Comparison of ENCODE assay signal across 13 cellular contexts in genomic region chr5:107772418-107773310, GRCh38.
A peak's percentile ranks its signal among the peaks of the same experiment; 100 is the strongest.
DNase-seq lines count a peak whose midpoint lies in the region; FAIRE-seq and TF ChIP-seq lines count a peak whose summit lies in the region.
"Had no signal": no experiment of that assay in that cellular context is flagged by ENCODE, and none has a peak within 500 bp of the region (broad histone marks: within the 10 kb centered on the region; RNA-seq: fewer than 3 reads in every experiment).

No MANE protein-coding gene starts in this region.

- no peaks in the 10 kb centered on the region for H4K20me1 ChIP-seq in H1 (replicated peaks in 1 of 2; ENCODE audit: control insufficient read depth in 1 of 2, insufficient read depth in 2 of 2, low read length in 2 of 2)

- H3K9me3 ChIP-seq in MG63 (no peaks in the 10 kb centered on the region), H1 (ENCODE audit: insufficient read depth in 2 of 2, low read depth in 1 of 2, low read length in 1 of 2) (no peaks in the 10 kb centered on the region), mesenchymal stem cell (ENCODE audit: control insufficient read depth, low read length) (no peaks in the 10 kb centered on the region)

- H3K27ac ChIP-seq in H1 (ENCODE audit: low read depth, low read length) (no peak overlapping the region), mesenchymal stem cell (ENCODE audit: low read length, poor library complexity, severe bottlenecking) (no peak overlapping the region)

- H2BK15ac ChIP-seq in H1 (ENCODE audit: low read length) = no peak overlapping the region
- H2BK15ac ChIP-seq in mesenchymal stem cell (ENCODE audit: low read depth, poor library complexity, severe bottlenecking) = peak overlapping the region; percentile 48

- H3K36me3 ChIP-seq in MG63 = no peaks in the 10 kb centered on the region
- H3K36me3 ChIP-seq in H1 (ENCODE audit: control insufficient read depth in 2 of 4, insufficient read depth in 4 of 4, low read length in 3 of 4) = no peaks in the 10 kb centered on the region
- no peaks in the 10 kb centered on the region for H3K36me3 ChIP-seq in mesenchymal stem cell (ENCODE audit: control insufficient read depth in 1 of 2, insufficient read depth in 2 of 2, low read depth in 1 of 2, low read length in 2 of 2)

- no peak overlapping the region; the same call in 1 of the 2 replicates for H4K8ac ChIP-seq in H1 (ENCODE audit: extremely low read depth, insufficient read depth, low read length)
- no peak overlapping the region for H4K8ac ChIP-seq in mesenchymal stem cell (ENCODE audit: low read length)

- TF ChIP-seq EP300 in H1 (IDR thresholded peaks at IDR 0.05; ENCODE audit: borderline replicate concordance in 1 of 2, low read depth in 2 of 2, low read length in 2 of 2) = no peak

- WGBS in H1 (ENCODE audit: extremely low coverage in 1 of 2, insufficient coverage in 1 of 2, insufficient read length in 1 of 2, insufficient replicate concordance in 2 of 2, low coverage in 1 of 2, low lambda C conversion rate in 2 of 2, missing lambda C conversion rate in 1 of 2), 2 experiments = 62% methylated on average over 11 of the region's 11 CpGs; no CpG with 5 or more reads in 1 of the 2 experiments
- WGBS in mesenchymal stem cell = 76% methylated on average over 9 of the region's 11 CpGs

- FAIRE-seq in H1 (lab: Jason Lieb, UNC) = no peak
- FAIRE-seq: small intestine had no signal

- H2AFZ ChIP-seq in H1 (ENCODE audit: low read length) (no peak overlapping the region), mesenchymal stem cell (ENCODE audit: low read depth, low read length) (no peak overlapping the region)

- H2BK12ac ChIP-seq in H1 (ENCODE audit: low read depth, low read length) (0 out of 2 replicates have a peak overlapping the region, but pooled peaks have one; percentile 30), mesenchymal stem cell (ENCODE audit: low read length in 2 of 2) (no peak overlapping the region)

- H3K14ac ChIP-seq in H1 (ENCODE audit: insufficient read length) (no peak overlapping the region), mesenchymal stem cell (ENCODE audit: low read length in 2 of 2) (no peak overlapping the region)

- H3K4me3 ChIP-seq in MG63 (no peak overlapping the region), H1 (ENCODE audit: extremely low read depth in 1 of 4, insufficient read depth in 2 of 4, low read depth in 3 of 4, low read length in 4 of 4) (peak overlapping the region in 1 of 4 experiments; percentile 11; a peak in 1 of 8 replicates), mesenchymal stem cell (ENCODE audit: insufficient read depth in 1 of 2, low read depth in 1 of 2, low read length in 2 of 2) (no peak overlapping the region)

- H2BK120ac ChIP-seq in H1 (replicated peaks; ENCODE audit: low read depth, low read length) (no peak overlapping the region), mesenchymal stem cell (ENCODE audit: low read depth, low read length) (no peak overlapping the region)

- H2BK5ac ChIP-seq in H1 (ENCODE audit: low read depth, low read length) (no peak overlapping the region), mesenchymal stem cell (ENCODE audit: low read depth, low read length, poor library complexity, severe bottlenecking) (no peak overlapping the region)

- no peaks in the 10 kb centered on the region for H3K79me2 ChIP-seq in H1 (ENCODE audit: control insufficient read depth in 1 of 2, insufficient read depth in 2 of 2, low read length in 2 of 2)

- H3K4me1 ChIP-seq in H1 (replicated peaks in 1 of 4; ENCODE audit: control insufficient read depth in 3 of 4, insufficient read depth in 4 of 4, low read length in 3 of 4) = peaks cover 0 to 19% (median 6%) of the 10 kb centered on the region in 4 experiments; a peak in 5 of 7 replicates
- H3K4me1 ChIP-seq in mesenchymal stem cell (ENCODE audit: control insufficient read depth, insufficient read depth, low read depth, low read length) = no peaks in the 10 kb centered on the region

- no peak for TF ChIP-seq RAD21 in H1 (IDR thresholded peaks at IDR 0.05 in 1 of 2, conservative IDR thresholded peaks at IDR 0.05 in 1 of 2; ENCODE audit: low read depth in 2 of 2, low read length in 2 of 2)

- H3K56ac ChIP-seq in H1 (replicated peaks; ENCODE audit: insufficient read length, low read depth, low read length) = no peak overlapping the region

- H2BK20ac ChIP-seq in H1 (ENCODE audit: low read length) = no peak overlapping the region

- H3K4me2 ChIP-seq in H1 (ENCODE audit: insufficient read depth in 1 of 2, low read depth in 2 of 2, low read length in 2 of 2) = peak overlapping the region; percentile 31 to 35; a peak in 3 of 4 replicates
- no peak overlapping the region for H3K4me2 ChIP-seq in mesenchymal stem cell (ENCODE audit: low read length, poor library complexity, severe bottlenecking)

- DNase-seq in MG63 (peak; percentile 2), NCI-H345 (lab: John Stamatoyannopoulos, UW) (peak; percentile 62), H1 (ENCODE audit: low read depth in 1 of 2, low spot score in 2 of 2) (no peak), mesenchymal stem cell (no peak), T-helper 9 cell (no peak), EL (no peak)
- DNase-seq in activated naive CD4-positive, alpha-beta T cell treated with Interleukin-2 at 50 U/mL for 16 hours = no peak
- DNase-seq: activated CD4-positive, alpha-beta T cell treated with anti-CD3 and anti-CD28 coated beads, Interleukin-2, amount 50 U/mL, for 48 hours; CD4-positive, alpha-beta memory T cell; IMR-90; NCI-H2029 treated with DMSO at 0.1 percent for 48 hours; small intestine; T-helper 17 cell had no signal

- POLR2A ChIA-PET in H1 (lab: Charles Lee; ENCODE audit: partially characterized antibody) = interaction anchor here (1.1 kb wide), 1 partner anchor 8 kb away, joined by 3 read pairs; no protein-coding TSS in a partner anchor

- H3K23me2 ChIP-seq in H1 (ENCODE audit: low read depth, low read length) = no peaks in the 10 kb centered on the region

- TF ChIP-seq POLR2A in H1 (IDR thresholded peaks at IDR 0.05; ENCODE audit: control extremely low read depth in 1 of 2, low read depth in 2 of 2, low read length in 2 of 2) = no peak

- H3K18ac ChIP-seq in H1 (ENCODE audit: extremely low read depth, low read length) (peak overlapping the region; percentile 41; the same call in 1 of the 2 replicates), mesenchymal stem cell (ENCODE audit: low read depth in 1 of 2, low read length in 2 of 2) (no peak overlapping the region)

- H4K91ac ChIP-seq in H1 (replicated peaks; ENCODE audit: insufficient read length, low read length) (no peak overlapping the region), mesenchymal stem cell (ENCODE audit: low read length) (no peak overlapping the region)

- H3K23ac ChIP-seq in H1 (ENCODE audit: insufficient read length) = no peak overlapping the region
- H3K23ac ChIP-seq in mesenchymal stem cell (ENCODE audit: low read length in 2 of 2) = no peak overlapping the region

- H3K79me1 ChIP-seq in H1 (ENCODE audit: low read depth, low read length) (no peaks in the 10 kb centered on the region), mesenchymal stem cell (replicated peaks; ENCODE audit: low read length, poor library complexity, severe bottlenecking) (no peaks in the 10 kb centered on the region)

- no peak for TF ChIP-seq CTCF in H1 (IDR thresholded peaks at IDR 0.05; ENCODE audit: control extremely low read depth in 1 of 3, insufficient read depth in 1 of 3, low read depth in 1 of 3, low read length in 3 of 3)

- H3K4ac ChIP-seq in H1 (replicated peaks; ENCODE audit: insufficient read length, low read depth, low read length) (no peak overlapping the region), mesenchymal stem cell (ENCODE audit: low read depth in 1 of 2, low read length in 2 of 2) (no peak overlapping the region)

- H2AK5ac ChIP-seq in H1 (ENCODE audit: low read depth, low read length) (peak overlapping the region; percentile 87; the same call in 1 of the 2 replicates), mesenchymal stem cell (ENCODE audit: low read length, severe bottlenecking) (no peak overlapping the region)

- H3K27me3 ChIP-seq in MG63 (no peaks in the 10 kb centered on the region; the same call in 1 of the 2 replicates), H1 (replicated peaks in 1 of 4; ENCODE audit: control insufficient read depth in 3 of 4, extremely low read depth in 1 of 4, insufficient read depth in 3 of 4, low read length in 3 of 4) (no peaks in the 10 kb centered on the region; a peak in 1 of 7 replicates), mesenchymal stem cell (ENCODE audit: control insufficient read depth in 1 of 2, insufficient read depth in 1 of 2, low read length in 2 of 2) (peaks cover 0 to 5% of the 10 kb centered on the region in 2 experiments)

- H4K5ac ChIP-seq in H1 (ENCODE audit: insufficient read length, low read depth, low read length) = no peak overlapping the region

- CTCF ChIA-PET in H1 (lab: Charles Lee; ENCODE audit: partially characterized antibody) = interaction anchor here (0.6 kb wide), 1 partner anchor 14 kb away, joined by 3 read pairs; no protein-coding TSS in a partner anchor

- H3K9ac ChIP-seq in H1 (replicated peaks in 1 of 4; ENCODE audit: extremely low read depth in 1 of 4, low read depth in 3 of 4, low read length in 3 of 4) = no peak overlapping the region
- H3K9ac ChIP-seq in mesenchymal stem cell (ENCODE audit: low read length) = no peak overlapping the region

TF ChIP-seq in H1, 55 proteins besides CTCF, POLR2A, EP300 and RAD21 (continues in another document):
- TF ChIP-seq HDAC6 (IDR thresholded peaks at IDR 0.05; ENCODE audit: low read depth, low read length) (no peak), NRF1 (IDR thresholded peaks at IDR 0.05; ENCODE audit: low read depth, low read length) (no peak), JUN (IDR thresholded peaks at IDR 0.05; ENCODE audit: low read depth, low read length) (no peak), ZNF274 (IDR thresholded peaks at IDR 0.05; ENCODE audit: borderline replicate concordance, extremely low read depth, low read length) (no peak), CTBP2 (IDR thresholded peaks at IDR 0.05; ENCODE audit: borderline replicate concordance, insufficient read depth, insufficient read length, low read length) (no peak), CHD1 (IDR thresholded peaks at IDR 0.05; ENCODE audit: low read depth, low read length) (no peak), MAFK (IDR thresholded peaks at IDR 0.05; ENCODE audit: low read depth, low read length) (no peak), BRCA1 (IDR thresholded peaks at IDR 0.05; ENCODE audit: low read depth, low read length) (no peak), FOSL1 (IDR thresholded peaks at IDR 0.05; ENCODE audit: insufficient read depth, low read depth, low read length) (no peak), RFX5 (IDR thresholded peaks at IDR 0.05; ENCODE audit: borderline replicate concordance, low read depth, low read length) (no peak), MAX (IDR thresholded peaks at IDR 0.05) (no peak), TCF12 (IDR thresholded peaks at IDR 0.05; ENCODE audit: low read depth, low read length) (no peak), EZH2 (IDR thresholded peaks at IDR 0.05; ENCODE audit: low read depth, low read length, severe bottlenecking) (no peak), PHF8 (conservative IDR thresholded peaks at IDR 0.05; ENCODE audit: low read depth, low read length) (no peak)

Comparison
In these comparisons a context has a peak if more than half of its experiments do, and no peak if none do; other contexts are left out.
1. DNase-seq: peak in MG63 (single experiment) and NCI-H345 (single experiment); none in H1 (0 of 2), mesenchymal stem cell (single experiment), activated naive CD4-positive, alpha-beta T cell treated with Interleukin-2 at 50 U/mL for 16 hours (single experiment), T-helper 9 cell (single experiment) and EL (single experiment).